In the genomic region with DNA sequence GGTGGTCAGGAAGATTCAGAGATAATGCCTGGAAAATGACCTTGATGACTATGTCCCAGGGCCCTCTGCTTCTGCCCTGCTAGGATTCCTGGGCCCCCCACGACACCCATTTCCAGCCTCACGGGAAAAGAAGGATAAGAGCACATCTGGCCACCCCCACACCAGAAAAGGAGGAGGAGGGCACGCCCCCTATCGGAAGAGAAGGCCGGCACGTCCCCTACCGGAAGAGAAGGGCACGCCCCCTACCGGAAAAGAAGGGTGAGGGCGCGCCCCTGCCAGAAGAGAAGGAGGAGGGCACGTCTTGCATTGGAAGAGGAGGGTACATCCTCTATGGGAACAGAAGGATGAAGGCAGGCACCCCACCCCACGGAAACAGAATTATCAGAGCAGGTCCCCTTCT, we compare ENCODE assay signal across 8 cellular contexts.
DNase-seq lines count a peak whose midpoint lies in the region; ATAC-seq and TF ChIP-seq lines count a peak whose summit lies in the region.

No MANE protein-coding gene starts in this region.

- peak overlapping the region; percentile 65 for H3K4me3 Mint-ChIP-seq in CD8-positive, alpha-beta T cell

- H3K36me3 Mint-ChIP-seq in CD8-positive, alpha-beta T cell = no peaks in the 10 kb centered on the region

- H3K36me3 ChIP-seq in CD8-positive, alpha-beta T cell (ENCODE audit: insufficient read depth, low read length) = no peaks in the 10 kb centered on the region
- no peaks in the 10 kb centered on the region for H3K36me3 ChIP-seq in osteoblast (ENCODE audit: insufficient read depth, low read length)

- no peaks in the 10 kb centered on the region for H3K27me3 ChIP-seq in CD8-positive, alpha-beta T cell (ENCODE audit: insufficient read depth, low read length)
- H3K27me3 ChIP-seq in dorsolateral prefrontal cortex (no peaks in the 10 kb centered on the region), osteoblast (ENCODE audit: insufficient read depth, low read length) (peaks cover 2% of the 10 kb centered on the region)

- H3K27ac Mint-ChIP-seq in CD8-positive, alpha-beta T cell = no peak overlapping the region

- intact Hi-C loops in CD8-positive, alpha-beta T cell (cut with DNase I, micrococcal nuclease) = loop anchor here (1.0 kb wide), 3 partner anchors 40 to 116 kb away; partner anchors contain the start of genes IER2 (in 2 of the 2), STX10 (in 2 of the 2) and NACC1 (in 1 of the 2)
- intact Hi-C loops in dorsolateral prefrontal cortex (cut with DNase I) = no loop called here

- peak; percentile 23 to 77 (median 63) for DNase-seq in CD8-positive, alpha-beta T cell
- DNase-seq in Kasumi-1 (lab: John Stamatoyannopoulos, UW) (peak; percentile 4 to 24), dorsolateral prefrontal cortex (no peak), osteoblast (ENCODE audit: insufficient read length, low spot score, missing footprints) (peak; percentile 82)
- DNase-seq in activated CD4-positive, alpha-beta T cell treated with anti-CD3 and anti-CD28 coated beads for 1 hour = peak; percentile 41

- H3K9me3 Mint-ChIP-seq in CD8-positive, alpha-beta T cell = no peaks in the 10 kb centered on the region

- no peaks in the 10 kb centered on the region for H3K27me3 Mint-ChIP-seq in CD8-positive, alpha-beta T cell (ENCODE audit: low read depth)

- no peak overlapping the region for H2AFZ ChIP-seq in osteoblast (ENCODE audit: low read length)

- H4K20me1 ChIP-seq in osteoblast (ENCODE audit: insufficient read depth, low read length) = no peaks in the 10 kb centered on the region

- H3K27ac ChIP-seq in CD8-positive, alpha-beta T cell (ENCODE audit: low read depth, low read length) = no peak overlapping the region
- H3K27ac ChIP-seq in dorsolateral prefrontal cortex (no peak overlapping the region), osteoblast (ENCODE audit: low read depth, low read length) (no peak overlapping the region)

- H3K4me1 ChIP-seq in CD8-positive, alpha-beta T cell (ENCODE audit: insufficient read depth, low read length) = peaks cover 13% of the 10 kb centered on the region
- H3K4me1 ChIP-seq in osteoblast (ENCODE audit: insufficient read depth, low read length) = no peaks in the 10 kb centered on the region

- peak; percentile 99 for ATAC-seq in CD8-positive, alpha-beta T cell
- ATAC-seq in HG03175 (IDR thresholded peaks at IDR 0.05; ENCODE audit: unreplicated experiment) = no peak
- ATAC-seq in HG03521 (IDR thresholded peaks at IDR 0.05; ENCODE audit: unreplicated experiment) = no peak
- ATAC-seq in HG03045 (IDR thresholded peaks at IDR 0.05; ENCODE audit: unreplicated experiment) = no peak

- no peak overlapping the region for H3K4me2 ChIP-seq in osteoblast (ENCODE audit: insufficient read depth, low read length)

- CTCF ChIA-PET in CD8-positive, alpha-beta T cell (lab: Charles Lee) = interaction anchor here (0.8 to 2.0 kb wide), 5 partner anchors 9 to 82 kb away, joined by 3 to 6 read pairs (median 4); no protein-coding TSS in a partner anchor

- H3K79me2 ChIP-seq in osteoblast (ENCODE audit: insufficient read depth, low read length) = no peaks in the 10 kb centered on the region

- TF ChIP-seq CTCF in CD8-positive, alpha-beta T cell (IDR thresholded peaks at IDR 0.05) = peak; percentile 91
- TF ChIP-seq CTCF in dorsolateral prefrontal cortex (IDR thresholded peaks at IDR 0.05 in 54 of 56, conservative IDR thresholded peaks at IDR 0.05 in 2 of 56; ENCODE audit: low read depth in 1 of 56, partially characterized antibody in 56 of 56) (peak in 43 of 56 donors; percentile 8 to 70 (median 40)), osteoblast (IDR thresholded peaks at IDR 0.05; ENCODE audit: extremely low read depth, low read depth, low read length) (peak; percentile 56)

- peaks cover 14% of the 10 kb centered on the region for H3K4me1 Mint-ChIP-seq in CD8-positive, alpha-beta T cell (ENCODE audit: low read depth)

- POLR2A ChIA-PET in CD8-positive, alpha-beta T cell (lab: Charles Lee) = interaction anchor here (2.3 kb wide), 1 partner anchor 82 kb away, joined by 9 read pairs; no protein-coding TSS in a partner anchor

- H3K4me3 ChIP-seq in CD8-positive, alpha-beta T cell (ENCODE audit: low read depth, low read length) = no peak overlapping the region
- no peak overlapping the region for H3K4me3 ChIP-seq in dorsolateral prefrontal cortex
- no peak overlapping the region for H3K4me3 ChIP-seq in osteoblast (ENCODE audit: insufficient read depth, low read length)

- no peaks in the 10 kb centered on the region for H3K9me3 ChIP-seq in CD8-positive, alpha-beta T cell (ENCODE audit: low read length)
- H3K9me3 ChIP-seq in osteoblast (ENCODE audit: low read depth, low read length) = no peaks in the 10 kb centered on the region

Comparison
In these comparisons a context has a peak if more than half of its experiments do, and no peak if none do; other contexts are left out.
1. DNase-seq: peak in CD8-positive, alpha-beta T cell (7 of 7), Kasumi-1 (2 of 2), activated CD4-positive, alpha-beta T cell treated with anti-CD3 and anti-CD28 coated beads for 1 hour (single experiment) and osteoblast (single experiment); none in dorsolateral prefrontal cortex (0 of 10).
2. CTCF ChIP-seq: peak in every context shown above with its lines; median percentile 91 in CD8-positive, alpha-beta T cell; 56 in osteoblast; 40 in dorsolateral prefrontal cortex.
3. intact Hi-C loops: an anchor here in CD8-positive, alpha-beta T cell (1.0 kb wide); none called in dorsolateral prefrontal cortex.